Comparison of ENCODE assay signal across 22 cellular contexts in the genomic region with DNA sequence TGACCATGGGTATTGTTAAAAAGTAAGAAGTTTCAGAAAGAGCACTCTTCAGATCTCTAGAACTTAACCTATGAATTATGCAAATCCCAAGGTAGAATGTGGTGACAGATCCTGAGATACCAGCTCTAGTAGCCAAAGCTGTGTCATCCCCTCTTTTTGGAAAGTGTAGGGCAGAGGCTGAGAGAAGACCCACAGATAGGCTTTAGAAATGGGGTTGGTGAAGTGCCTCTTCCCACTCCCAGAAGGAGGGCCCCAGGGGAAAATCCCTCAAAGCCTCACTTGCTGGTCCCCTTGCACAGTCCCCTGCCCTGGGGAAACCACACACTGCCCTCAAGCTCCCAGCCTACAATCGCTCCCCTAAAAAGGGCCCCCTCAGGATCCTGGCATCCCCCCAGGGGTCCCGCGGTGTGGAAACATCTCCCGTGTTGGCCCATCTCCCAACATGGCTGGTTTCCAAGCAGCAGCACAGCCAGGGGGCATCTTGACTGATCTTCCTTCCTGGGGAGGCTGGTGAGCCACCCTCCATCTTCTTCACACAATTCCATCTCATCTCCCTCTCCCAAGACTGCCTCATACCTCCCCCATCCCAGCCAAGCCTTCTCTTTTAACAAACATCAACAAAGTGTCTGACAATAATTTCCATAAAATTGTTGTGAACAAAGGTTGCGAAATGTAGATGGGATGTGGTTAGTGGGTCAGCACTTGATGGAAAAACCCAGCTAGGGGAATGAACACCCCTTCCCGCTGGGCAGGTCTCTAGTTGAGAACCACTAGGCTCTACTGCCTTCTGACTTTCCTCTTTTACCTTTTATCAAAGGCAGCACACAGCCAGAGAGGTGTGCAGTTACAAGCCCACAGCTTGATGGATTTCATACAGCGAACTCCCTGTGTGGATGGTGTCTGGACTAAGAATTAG. TPM values are rescaled to one million over a fixed set of nuclear protein-coding genes. Genes with fewer than 3 reads are reported as not detected.
A peak's percentile ranks its signal among the peaks of the same experiment; 100 is the strongest.
DNase-seq lines count a peak whose midpoint lies in the region; ATAC-seq, FAIRE-seq and TF ChIP-seq lines count a peak whose summit lies in the region.
"Had no signal": no experiment of that assay in that cellular context is flagged by ENCODE, and none has a peak within 500 bp of the region (broad histone marks: within the 10 kb centered on the region; RNA-seq: fewer than 3 reads in every experiment).

No MANE protein-coding gene starts in this region.

- POLR2A ChIA-PET in PC-3 (lab: Charles Lee; ENCODE audit: unreplicated experiment), result no interaction called here

- H2AFZ ChIP-seq in PC-3 (ENCODE audit: low read length), result no peak overlapping the region

- H3K4me1 ChIP-seq in sigmoid colon, result no peaks in the 10 kb centered on the region
- H3K4me1 ChIP-seq in PC-3 (ENCODE audit: insufficient read depth, low read length), result peaks cover 26% of the 10 kb centered on the region
- H3K4me1 ChIP-seq: HAP-1 had no signal

- no peak overlapping the region for H3K4me3 Mint-ChIP-seq in activated CD8-positive, alpha-beta memory T cell treated with anti-CD3 and anti-CD28 coated beads, Interleukin-2, amount 10 ng/mL, durations not matched to agents 7 days and 5 days
- peak overlapping the region; percentile 66 for H3K4me3 Mint-ChIP-seq in activated T-helper 17 cell treated with anti-CD3 and anti-CD28 coated beads, Interleukin-2, amount 50 U/mL, for 72 hours
- H3K4me3 Mint-ChIP-seq: dendritic cell treated with granulocyte-macrophage colony-stimulating factor and Interleukin-4, amounts not matched to agents 40 ng/mL and 50 ng/mL, for 4 days; immature natural killer cell had no signal

- H3K27me3 Mint-ChIP-seq in activated CD8-positive, alpha-beta memory T cell treated with anti-CD3 and anti-CD28 coated beads, Interleukin-2, amount 10 ng/mL, durations not matched to agents 7 days and 5 days, result no peaks in the 10 kb centered on the region
- no peaks in the 10 kb centered on the region for H3K27me3 Mint-ChIP-seq in activated T-helper 17 cell treated with anti-CD3 and anti-CD28 coated beads, Interleukin-2, amount 50 U/mL, for 72 hours

- H3K4me1 Mint-ChIP-seq in activated CD8-positive, alpha-beta memory T cell treated with anti-CD3 and anti-CD28 coated beads, Interleukin-2, amount 10 ng/mL, durations not matched to agents 7 days and 5 days, result peaks cover 55% of the 10 kb centered on the region
- H3K4me1 Mint-ChIP-seq in activated T-helper 17 cell treated with anti-CD3 and anti-CD28 coated beads, Interleukin-2, amount 50 U/mL, for 72 hours, result peaks cover 43% of the 10 kb centered on the region
- H3K4me1 Mint-ChIP-seq: immature natural killer cell had no signal

- no peaks in the 10 kb centered on the region for H3K9me3 ChIP-seq in sigmoid colon
- no peaks in the 10 kb centered on the region for H3K9me3 ChIP-seq in PC-3 (ENCODE audit: low read length)
- H3K9me3 ChIP-seq: HAP-1, SK-N-SH had no signal

- H3K4me3 ChIP-seq in sigmoid colon (no peak overlapping the region), PC-3 (ENCODE audit: low read length) (no peak overlapping the region)
- H3K4me3 ChIP-seq: HAP-1 had no signal

- peaks cover 24% of the 10 kb centered on the region for H3K36me3 Mint-ChIP-seq in activated CD8-positive, alpha-beta memory T cell treated with anti-CD3 and anti-CD28 coated beads, Interleukin-2, amount 10 ng/mL, durations not matched to agents 7 days and 5 days
- peaks cover 46% of the 10 kb centered on the region for H3K36me3 Mint-ChIP-seq in activated T-helper 17 cell treated with anti-CD3 and anti-CD28 coated beads, Interleukin-2, amount 50 U/mL, for 72 hours (ENCODE audit: low read depth)
- H3K36me3 Mint-ChIP-seq: immature natural killer cell had no signal

- H3K27ac Mint-ChIP-seq in activated CD8-positive, alpha-beta memory T cell treated with anti-CD3 and anti-CD28 coated beads, Interleukin-2, amount 10 ng/mL, durations not matched to agents 7 days and 5 days, result peak overlapping the region; percentile 21
- peak overlapping the region; percentile 90 for H3K27ac Mint-ChIP-seq in activated T-helper 17 cell treated with anti-CD3 and anti-CD28 coated beads, Interleukin-2, amount 50 U/mL, for 72 hours
- H3K27ac Mint-ChIP-seq: dendritic cell treated with granulocyte-macrophage colony-stimulating factor and Interleukin-4, amounts not matched to agents 40 ng/mL and 50 ng/mL, for 4 days; immature natural killer cell had no signal

- no peak for TF ChIP-seq POLR2A in sigmoid colon (IDR thresholded peaks at IDR 0.05)

- no peak for FAIRE-seq in RCC 7860 (lab: Jason Lieb, UNC)
- FAIRE-seq: astrocyte had no signal

- no peaks in the 10 kb centered on the region for H3K9me2 ChIP-seq in PC-3 (replicated peaks; ENCODE audit: low read length)
- H3K9me2 ChIP-seq: SK-N-SH had no signal

- 71 to 79% methylated on average over 7 of the region's 7 CpGs for WGBS in sigmoid colon, 2 donors

- ATAC-seq in activated CD8-positive, alpha-beta memory T cell treated with anti-CD3 and anti-CD28 coated beads, Interleukin-2, amount 10 ng/mL, durations not matched to agents 7 days and 5 days, result no peak
- peak; percentile 40 for ATAC-seq in GM18867 (IDR thresholded peaks at IDR 0.05; ENCODE audit: unreplicated experiment)
- ATAC-seq in activated T-helper 17 cell treated with anti-CD3 and anti-CD28 coated beads, Interleukin-2, amount 50 U/mL, for 72 hours (replicated peaks), result peak; percentile 78
- ATAC-seq in PC-3, result no peak

- no peaks in the 10 kb centered on the region for H3K36me3 ChIP-seq in sigmoid colon
- no peaks in the 10 kb centered on the region for H3K36me3 ChIP-seq in PC-3 (ENCODE audit: low read depth, low read length)
- H3K36me3 ChIP-seq: HAP-1 had no signal

- no peak for TF ChIP-seq CTCF in sigmoid colon (IDR thresholded peaks at IDR 0.05)
- TF ChIP-seq CTCF in PC-3 (conservative IDR thresholded peaks at IDR 0.05; ENCODE audit: low read depth, low read length), result no peak

- TF ChIP-seq EP300 in sigmoid colon (IDR thresholded peaks at IDR 0.05), result no peak

- H3K9ac ChIP-seq in PC-3 (ENCODE audit: low read length), result no peak overlapping the region
- H3K9ac ChIP-seq: SK-N-SH had no signal

- BruUV-seq in PC-3 (replicated peaks; lab: Mats Ljungman, UMichigan), result no TSS peak

- CTCF ChIA-PET in activated CD8-positive, alpha-beta memory T cell treated with anti-CD3 and anti-CD28 coated beads, Interleukin-2, amount 10 ng/mL, durations not matched to agents 7 days and 5 days (lab: Charles Lee), result interaction anchor here (1.2 to 9.4 kb wide), 2 partner anchors 27 to 28 kb away, joined by 4 to 77 read pairs; no protein-coding TSS in a partner anchor
- CTCF ChIA-PET in PC-3 (lab: Charles Lee), result no interaction called here

- no peak overlapping the region for H3K27ac ChIP-seq in sigmoid colon
- no peak overlapping the region for H3K27ac ChIP-seq in PC-3 (ENCODE audit: low read length)
- H3K27ac ChIP-seq: VCaP had no signal

- no peaks in the 10 kb centered on the region for H3F3A ChIP-seq in PC-3 (ENCODE audit: low read length, unreplicated experiment)

- H3K9me3 Mint-ChIP-seq in activated CD8-positive, alpha-beta memory T cell treated with anti-CD3 and anti-CD28 coated beads, Interleukin-2, amount 10 ng/mL, durations not matched to agents 7 days and 5 days (ENCODE audit: low read depth), result no peaks in the 10 kb centered on the region
- no peaks in the 10 kb centered on the region for H3K9me3 Mint-ChIP-seq in activated T-helper 17 cell treated with anti-CD3 and anti-CD28 coated beads, Interleukin-2, amount 50 U/mL, for 72 hours
- H3K9me3 Mint-ChIP-seq: dendritic cell treated with granulocyte-macrophage colony-stimulating factor and Interleukin-4, amounts not matched to agents 40 ng/mL and 50 ng/mL, for 4 days; immature natural killer cell had no signal

- no peaks in the 10 kb centered on the region for H3K79me2 ChIP-seq in PC-3 (ENCODE audit: low read length)

- no peak for DNase-seq in activated CD8-positive, alpha-beta memory T cell treated with anti-CD3 and anti-CD28 coated beads, Interleukin-2, amount 10 ng/mL, durations not matched to agents 7 days and 5 days
- DNase-seq in activated CD8-positive, alpha-beta memory T cell treated with anti-CD3 and anti-CD28 coated beads, Interleukin-2, amount 50 U/mL, for 48 hours, result no peak
- DNase-seq in sigmoid colon (peak; percentile 41), RCC 7860 (ENCODE audit: low spot score) (no peak), AG20443 (ENCODE audit: low spot score) (no peak), PC-3 (no peak)
- DNase-seq: activated CD8-positive, alpha-beta memory T cell treated with anti-CD3 and anti-CD28 coated beads, Interleukin-2, amount 50 U/mL, for 4 hours; erythroblast; immature natural killer cell; MV-4-11; NCI-H69; SK-N-SH; stimulated activated CD4-positive, alpha-beta T cell treated with anti-CD3 and anti-CD28 coated beads, Interleukin-4, amount 100 ng/mL, for 24 hours; trophoblast cell had no signal

- no peaks in the 10 kb centered on the region for H4K20me1 ChIP-seq in PC-3 (ENCODE audit: low read length)

- no peak overlapping the region for H3K4me2 ChIP-seq in PC-3 (ENCODE audit: low read length)
- H3K4me2 ChIP-seq: SK-N-SH had no signal

- H3K27me3 ChIP-seq in sigmoid colon, result peaks cover 0 to 8% (median 0%) of the 10 kb centered on the region in 3 donors
- no peaks in the 10 kb centered on the region for H3K27me3 ChIP-seq in PC-3 (ENCODE audit: low read length)

- intact Hi-C loops in sigmoid colon (cut with DNase I) (no loop called here), PC-3 (cut with micrococcal nuclease) (no loop called here)

RNA-seq across cellular contexts. Expression of a gene that starts 25.1 kb away (rescaled TPM):
- total RNA-seq in activated CD8-positive, alpha-beta memory T cell treated with anti-CD3 and anti-CD28 coated beads, Interleukin-2, amount 10 ng/mL, durations not matched to agents 7 days and 5 days, result 100 to 1,000 TPM in 1 of 2 experiments, 10 to 100 TPM in 1; 54.6 to 178 TPM
- total RNA-seq in activated T-helper 17 cell treated with anti-CD3 and anti-CD28 coated beads, Interleukin-2, amount 50 U/mL, for 72 hours, result 10 to 100 TPM; 47.2 to 65.9 TPM
- total RNA-seq in sigmoid colon, result 10 to 100 TPM in 3 of 4 donors, 1 to 10 TPM in 1; 7.6 to 28.9 (median 15.9) TPM
- polyA plus RNA-seq in sigmoid colon, result 1 to 10 TPM in 2 of 3 donors, under 1 TPM in 1; 0.69 to 8.4 (median 7.4) TPM
- 0.63 and 1.6 TPM in 2 replicates for total RNA-seq in PC-3 (2014; rRNA removed)
- total RNA-seq: lung microvascular endothelial cell had no signal
- polyA plus RNA-seq: neural cell, SK-N-SH had no signal

Comparison
In these comparisons a context has a peak if more than half of its experiments do, and no peak if none do; other contexts are left out.
1. ATAC-seq: peak in GM18867 (single experiment) and activated T-helper 17 cell treated with anti-CD3 and anti-CD28 coated beads, Interleukin-2, amount 50 U/mL, for 72 hours (single experiment); none in activated CD8-positive, alpha-beta memory T cell treated with anti-CD3 and anti-CD28 coated beads, Interleukin-2, amount 10 ng/mL, durations not matched to agents 7 days and 5 days (single experiment) and PC-3 (single experiment).